24 cellular contexts compared by ENCODE assay signal in the genomic region with DNA sequence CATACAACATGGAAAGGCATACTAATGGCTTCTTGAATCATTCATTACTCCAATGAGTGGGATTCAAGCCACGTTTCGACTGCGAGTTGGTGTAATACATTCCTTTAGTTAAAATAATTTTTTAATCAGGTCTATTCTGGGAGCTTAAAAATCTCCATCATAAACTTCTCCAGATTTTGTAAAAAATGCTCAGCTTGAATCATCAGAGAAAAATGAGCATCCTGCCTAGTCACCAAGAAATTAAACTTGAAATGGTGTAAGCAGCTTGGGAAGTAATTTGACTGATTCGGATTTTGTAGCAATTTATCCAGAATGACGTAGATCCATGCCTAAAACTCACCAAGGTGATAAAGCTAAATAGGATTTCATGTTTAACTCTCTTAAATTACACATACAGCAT.
DNase-seq lines count a peak whose midpoint lies in the region; TF ChIP-seq lines count a peak whose summit lies in the region.
"Had no signal": no experiment of that assay in that cellular context is flagged by ENCODE, and none has a peak within 500 bp of the region (broad histone marks: within the 10 kb centered on the region; RNA-seq: fewer than 3 reads in every experiment).

No MANE protein-coding gene starts in this region.

- peak; percentile 71 for DNase-seq in EH (ENCODE audit: low read depth)
- peak; percentile 63 for DNase-seq in GM04503 (ENCODE audit: low read depth)
- peak; percentile 28 for DNase-seq in HS-5 (ENCODE audit: low read depth)
- peak; percentile 2 for DNase-seq in fibroblast of the aortic adventitia (ENCODE audit: low read depth)
- DNase-seq in NCI-H1930 (lab: John Stamatoyannopoulos, UW): no peak
- DNase-seq in GF-D8 (lab: John Stamatoyannopoulos, UW): no peak
- no peak for DNase-seq in AG20443 (ENCODE audit: low spot score)
- no peak for DNase-seq in right atrium auricular region (ENCODE audit: low spot score)
- DNase-seq: BE2C; C1 segment of cervical spinal cord; CD4-positive, alpha-beta memory T cell; CD4-positive, CD25-positive, alpha-beta regulatory T cell; CD8-positive, alpha-beta memory T cell; COR-L47; DMS 273 treated with DMSO at 0.1 percent for 48 hours; DMS153; DMS53; DMS79; DND-41; GDM1 had no signal

- no peak overlapping the region for H3K27ac ChIP-seq in right atrium auricular region
- H3K27ac ChIP-seq: 22Rv1, A549, BLaER1 had no signal

- H3K36me3 ChIP-seq in right atrium auricular region: no peaks in the 10 kb centered on the region
- H3K36me3 ChIP-seq: BE2C, BLaER1 had no signal

- TF ChIP-seq CTCF in fibroblast of the aortic adventitia (IDR thresholded peaks at IDR 0.05; ENCODE audit: insufficient read depth, low read length) (no peak), right atrium auricular region (IDR thresholded peaks at IDR 0.05) (no peak)

- H3K27me3 ChIP-seq in right atrium auricular region: no peaks in the 10 kb centered on the region
- H3K27me3 ChIP-seq: BE2C, BLaER1 had no signal

- H3K4me1 ChIP-seq in right atrium auricular region: no peaks in the 10 kb centered on the region
- H3K4me1 ChIP-seq: A549, BE2C, BLaER1 had no signal

- H3K9me3 ChIP-seq in right atrium auricular region: no peaks in the 10 kb centered on the region
- H3K9me3 ChIP-seq: A549, BE2C, BLaER1 had no signal

- no peak overlapping the region for H3K4me3 ChIP-seq in fibroblast of the aortic adventitia (ENCODE audit: low read depth, low read length)
- H3K4me3 ChIP-seq in right atrium auricular region: no peak overlapping the region
- H3K4me3 ChIP-seq: A549, BLaER1, GM12878 had no signal

Comparison
In these comparisons a context has a peak if more than half of its experiments do, and no peak if none do; other contexts are left out.
1. DNase-seq: peak in EH (single experiment), GM04503 (single experiment), HS-5 (single experiment) and fibroblast of the aortic adventitia (single experiment); none in NCI-H1930 (0 of 2), GF-D8 (single experiment), AG20443 (single experiment) and right atrium auricular region (single experiment).